In the genomic region with DNA sequence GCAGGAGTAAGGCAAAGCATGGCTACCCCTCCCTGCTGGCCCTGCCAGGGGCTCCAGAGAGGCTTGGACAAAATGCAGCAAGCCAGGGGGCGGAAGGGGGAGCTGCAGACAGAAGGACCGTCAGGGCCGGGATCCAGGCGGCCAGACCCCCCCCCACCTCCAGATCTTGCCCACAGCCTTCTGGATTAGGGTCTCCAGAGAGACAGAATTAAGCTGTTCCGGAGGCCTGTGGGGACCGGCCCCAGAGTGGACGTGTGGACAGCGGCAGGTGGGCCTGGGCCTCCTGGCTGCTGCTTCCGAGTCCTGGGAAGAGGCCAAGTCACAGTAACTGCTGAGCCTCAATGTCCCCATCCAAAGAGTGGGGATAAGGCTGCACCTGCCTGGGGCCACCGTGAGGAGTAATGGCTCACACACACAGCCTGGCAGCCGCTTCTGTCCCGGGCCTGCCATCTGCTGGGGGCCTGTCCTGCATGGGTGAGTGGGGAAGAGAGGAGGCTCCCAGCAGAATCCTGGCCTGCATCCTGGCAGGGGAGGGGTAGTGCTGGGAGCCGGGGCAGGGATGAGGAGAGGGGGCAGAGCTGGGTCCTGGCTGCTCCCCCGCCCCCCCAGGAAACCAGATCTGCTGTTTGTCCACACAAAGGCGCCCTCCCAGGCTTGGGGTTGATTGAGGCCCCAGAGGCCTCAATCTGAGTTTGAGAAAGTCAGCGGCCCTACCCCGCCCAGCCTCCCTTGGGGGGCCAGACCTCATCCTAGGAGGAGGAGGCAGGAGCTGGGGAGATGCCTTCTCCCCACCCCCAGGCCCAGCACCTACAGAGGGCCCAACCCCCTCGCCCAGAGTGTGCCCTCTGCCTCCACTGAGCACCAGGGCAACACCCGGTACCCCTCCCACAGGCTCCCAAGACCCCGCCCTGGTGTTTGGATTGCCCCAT, we compare ENCODE assay signal across 10 cellular contexts. TPM values are rescaled to one million over a fixed set of nuclear protein-coding genes. Genes with fewer than 3 reads are reported as not detected.
DNase-seq lines count a peak whose midpoint lies in the region; ATAC-seq, FAIRE-seq and TF ChIP-seq lines count a peak whose summit lies in the region.
"Had no signal": no experiment of that assay in that cellular context is flagged by ENCODE, and none has a peak within 500 bp of the region (broad histone marks: within the 10 kb centered on the region; RNA-seq: fewer than 3 reads in every experiment).

No MANE protein-coding gene starts in this region.

- H3K4me1 ChIP-seq in H1 (replicated peaks in 1 of 4; ENCODE audit: control insufficient read depth in 3 of 4, insufficient read depth in 4 of 4, low read length in 3 of 4) (peaks cover 10 to 75% (median 66%) of the 10 kb centered on the region in 4 experiments), aorta (ENCODE audit: control insufficient read depth in 1 of 2, insufficient read depth in 2 of 2, low read length in 2 of 2) (no peaks in the 10 kb centered on the region)

- H3K27ac ChIP-seq in H1 (ENCODE audit: low read depth, low read length): peak overlapping the region; percentile 92
- H3K27ac ChIP-seq in aorta (ENCODE audit: low read depth in 1 of 2, low read length in 2 of 2): peak overlapping the region in 1 of 2 donors; percentile 7

- peak overlapping the region; percentile 97 for H2BK15ac ChIP-seq in H1 (ENCODE audit: low read length)

- no peaks in the 10 kb centered on the region for H3K4me1 Mint-ChIP-seq in natural killer cell treated with Interleukin-12 subunit alpha and Interleukin-12 subunit beta and Interleukin-15 and Interleukin-18, amount 100 ng/mL, for 72 hours (ENCODE audit: low read depth in 2 of 2)
- H3K4me1 Mint-ChIP-seq in natural killer cell: peaks cover 0 to 6% of the 10 kb centered on the region in 2 donors

- peak in 1 of 2 experiments; percentile 44; a peak in 2 of 4 replicates for TF ChIP-seq RAD21 in H1 (IDR thresholded peaks at IDR 0.05 in 1 of 2, conservative IDR thresholded peaks at IDR 0.05 in 1 of 2; ENCODE audit: low read depth in 2 of 2, low read length in 2 of 2)

- TF ChIP-seq CTCF in natural killer cell (IDR thresholded peaks at IDR 0.05): no peak
- peak in 2 of 3 experiments; percentile 3 to 11; a peak in 2 of 4 replicates for TF ChIP-seq CTCF in H1 (IDR thresholded peaks at IDR 0.05; ENCODE audit: control extremely low read depth in 1 of 3, insufficient read depth in 1 of 3, low read depth in 1 of 3, low read length in 3 of 3)

- peaks cover 0 to 5% of the 10 kb centered on the region in 2 donors for H3K27me3 Mint-ChIP-seq in natural killer cell treated with Interleukin-12 subunit alpha and Interleukin-12 subunit beta and Interleukin-15 and Interleukin-18, amount 100 ng/mL, for 72 hours
- peaks cover 0 to 16% of the 10 kb centered on the region in 2 donors for H3K27me3 Mint-ChIP-seq in natural killer cell (ENCODE audit: low read depth in 2 of 2)

- no peak overlapping the region for H3K56ac ChIP-seq in H1 (replicated peaks; ENCODE audit: insufficient read length, low read depth, low read length)

- CTCF ChIA-PET in H1 (lab: Charles Lee; ENCODE audit: partially characterized antibody): interaction anchor here (0.6 to 10.9 kb wide), 11 partner anchors 13 to 1013 kb away, joined by 3 to 212 read pairs (median 5); a partner anchor contains a TSS

- H3K18ac ChIP-seq in H1 (ENCODE audit: extremely low read depth, low read length): peak overlapping the region; percentile 99

- peak overlapping the region; percentile 96 for H4K91ac ChIP-seq in H1 (replicated peaks; ENCODE audit: insufficient read length, low read length)

- no peak for ATAC-seq in natural killer cell treated with Interleukin-12 subunit alpha and Interleukin-12 subunit beta and Interleukin-15 and Interleukin-18, amount 100 ng/mL, for 72 hours
- ATAC-seq in natural killer cell (no peak), aorta (ENCODE audit: low FRiP score) (no peak)
- ATAC-seq: stimulated activated effector memory CD8-positive, alpha-beta T cell treated with anti-CD3 and anti-CD28 coated beads, Interleukin-12 subunit alpha, Interleukin-12 subunit beta, amount 100 ng/mL, for 72 hours had no signal

- H3K79me2 ChIP-seq in H1 (ENCODE audit: control insufficient read depth in 1 of 2, insufficient read depth in 2 of 2, low read length in 2 of 2): peaks cover 13 to 66% of the 10 kb centered on the region in 2 experiments; a peak in 3 of 4 replicates

- WGBS in H1 (ENCODE audit: extremely low coverage in 1 of 2, insufficient coverage in 1 of 2, insufficient read length in 1 of 2, insufficient replicate concordance in 2 of 2, low coverage in 1 of 2, low lambda C conversion rate in 2 of 2, missing lambda C conversion rate in 1 of 2), 2 experiments: 72% methylated on average over 18 of the region's 20 CpGs; no CpG with 5 or more reads in 1 of the 2 experiments
- 58 to 61% methylated on average over 18 to 20 of the region's 20 CpGs for WGBS in aorta, 2 donors

- no peak overlapping the region for H2AFZ ChIP-seq in H1 (ENCODE audit: low read length)

- peaks cover 0 to 19% (median 2%) of the 10 kb centered on the region in 4 experiments; a peak in 3 of 8 replicates for H3K36me3 ChIP-seq in H1 (ENCODE audit: control insufficient read depth in 2 of 4, insufficient read depth in 4 of 4, low read length in 3 of 4)
- peaks cover 0 to 1% of the 10 kb centered on the region in 2 donors for H3K36me3 ChIP-seq in aorta (ENCODE audit: control insufficient read depth in 1 of 2, insufficient read depth in 2 of 2, low read length in 1 of 2)

- H4K8ac ChIP-seq in H1 (ENCODE audit: extremely low read depth, insufficient read depth, low read length): peak overlapping the region; percentile 94

- TF ChIP-seq EP300 in H1 (IDR thresholded peaks at IDR 0.05; ENCODE audit: borderline replicate concordance in 1 of 2, low read depth in 2 of 2, low read length in 2 of 2): no peak

- no peak overlapping the region for H3K4me3 Mint-ChIP-seq in natural killer cell treated with Interleukin-12 subunit alpha and Interleukin-12 subunit beta and Interleukin-15 and Interleukin-18, amount 100 ng/mL, for 72 hours
- no peak overlapping the region for H3K4me3 Mint-ChIP-seq in natural killer cell
- H3K4me3 Mint-ChIP-seq: stimulated activated effector memory CD8-positive, alpha-beta T cell treated with anti-CD3 and anti-CD28 coated beads, Interleukin-12 subunit alpha, Interleukin-12 subunit beta, amount 100 ng/mL, for 72 hours had no signal

- H3K27me3 ChIP-seq in H1 (replicated peaks in 1 of 4; ENCODE audit: control insufficient read depth in 3 of 4, extremely low read depth in 1 of 4, insufficient read depth in 3 of 4, low read length in 3 of 4) (no peaks in the 10 kb centered on the region), aorta (ENCODE audit: control insufficient read depth in 1 of 2, insufficient read depth in 2 of 2, low read length in 1 of 2) (no peaks in the 10 kb centered on the region)

- peak overlapping the region; percentile 29 for H4K5ac ChIP-seq in H1 (ENCODE audit: insufficient read length, low read depth, low read length)

- H3K14ac ChIP-seq in H1 (ENCODE audit: insufficient read length): no peak overlapping the region

- H3K9me3 ChIP-seq in H1 (ENCODE audit: insufficient read depth in 2 of 2, low read depth in 1 of 2, low read length in 1 of 2): no peaks in the 10 kb centered on the region
- no peaks in the 10 kb centered on the region for H3K9me3 ChIP-seq in aorta (ENCODE audit: control insufficient read depth, low read length)

- no peak overlapping the region for H3K27ac Mint-ChIP-seq in natural killer cell treated with Interleukin-12 subunit alpha and Interleukin-12 subunit beta and Interleukin-15 and Interleukin-18, amount 100 ng/mL, for 72 hours
- no peak overlapping the region for H3K27ac Mint-ChIP-seq in natural killer cell
- H3K27ac Mint-ChIP-seq: stimulated activated effector memory CD8-positive, alpha-beta T cell treated with anti-CD3 and anti-CD28 coated beads, Interleukin-12 subunit alpha, Interleukin-12 subunit beta, amount 100 ng/mL, for 72 hours had no signal

- peak overlapping the region; percentile 93 for H2AK5ac ChIP-seq in H1 (ENCODE audit: low read depth, low read length)

- POLR2A ChIA-PET in H1 (lab: Charles Lee; ENCODE audit: partially characterized antibody): interaction anchor here (0.6 to 12.6 kb wide), 13 partner anchors 8 to 59 kb away, joined by 3 to 213 read pairs (median 14); a partner anchor contains a TSS

- no peak overlapping the region for H3K4ac ChIP-seq in H1 (replicated peaks; ENCODE audit: insufficient read length, low read depth, low read length)

- peak overlapping the region; percentile 100 for H2BK12ac ChIP-seq in H1 (ENCODE audit: low read depth, low read length)

- intact Hi-C loops in natural killer cell (cut with micrococcal nuclease): no loop called here
- intact Hi-C loops in aorta (cut with DNase I): no loop called here

- peak overlapping the region; percentile 99 for H2BK5ac ChIP-seq in H1 (ENCODE audit: low read depth, low read length)

- H3K36me3 Mint-ChIP-seq in natural killer cell treated with Interleukin-12 subunit alpha and Interleukin-12 subunit beta and Interleukin-15 and Interleukin-18, amount 100 ng/mL, for 72 hours: no peaks in the 10 kb centered on the region
- no peaks in the 10 kb centered on the region for H3K36me3 Mint-ChIP-seq in natural killer cell
- H3K36me3 Mint-ChIP-seq: stimulated activated effector memory CD8-positive, alpha-beta T cell treated with anti-CD3 and anti-CD28 coated beads, Interleukin-12 subunit alpha, Interleukin-12 subunit beta, amount 100 ng/mL, for 72 hours had no signal

- H2BK120ac ChIP-seq in H1 (replicated peaks; ENCODE audit: low read depth, low read length): peak overlapping the region; percentile 81

- H3K79me1 ChIP-seq in H1 (ENCODE audit: low read depth, low read length): peaks cover 15% of the 10 kb centered on the region

- peak overlapping the region; percentile 86; the same call in 1 of the 2 replicates for H2BK20ac ChIP-seq in H1 (ENCODE audit: low read length)

- H4K20me1 ChIP-seq in H1 (replicated peaks in 1 of 2; ENCODE audit: control insufficient read depth in 1 of 2, insufficient read depth in 2 of 2, low read length in 2 of 2): peaks cover 7 to 15% of the 10 kb centered on the region in 2 experiments

- peaks cover 11% of the 10 kb centered on the region for H3K23me2 ChIP-seq in H1 (ENCODE audit: low read depth, low read length)

- H3K4me3 ChIP-seq in H1 (ENCODE audit: extremely low read depth in 1 of 4, insufficient read depth in 2 of 4, low read depth in 3 of 4, low read length in 4 of 4) (no peak overlapping the region), aorta (ENCODE audit: low read length in 2 of 2) (no peak overlapping the region)

- H3K4me2 ChIP-seq in H1 (ENCODE audit: insufficient read depth in 1 of 2, low read depth in 2 of 2, low read length in 2 of 2): peak overlapping the region; percentile 3 to 84; a peak in 2 of 4 replicates

- no peak for FAIRE-seq in H1 (lab: Jason Lieb, UNC)

- DNase-seq in natural killer cell treated with Interleukin-12 subunit alpha and Interleukin-12 subunit beta and Interleukin-15 and Interleukin-18, amount 100 ng/mL, for 72 hours (ENCODE audit: low spot score): peak; percentile 50
- DNase-seq in natural killer cell (no peak), H1 (ENCODE audit: low read depth in 1 of 2, low spot score in 2 of 2) (peak in 1 of 2 experiments; percentile 62), lung microvascular endothelial cell (ENCODE audit: low read depth in 2 of 2) (peak; percentile 51 to 54), aorta (peak; percentile 44 to 76), hippocampal formation (lab: John Stamatoyannopoulos, UW) (no peak)
- no peak for DNase-seq in stimulated activated CD4-positive, alpha-beta T cell treated with anti-CD3 and anti-CD28 coated beads, Interleukin-2, amount 100 ng/mL, for 24 hours
- DNase-seq in stimulated activated CD4-positive, alpha-beta T cell treated with anti-CD3 and anti-CD28 coated beads, Interleukin-1b, Interleukin-23, amount 100 ng/mL, for 48 hours: no peak
- DNase-seq: KBM-7 had no signal

- TF ChIP-seq POLR2A in H1 (IDR thresholded peaks at IDR 0.05; ENCODE audit: control extremely low read depth in 1 of 2, low read depth in 2 of 2, low read length in 2 of 2): 0 out of 3 replicates have a peak, but pooled peaks of 1 of the 2 experiments have one; percentile 41

- no peaks in the 10 kb centered on the region for H3K9me3 Mint-ChIP-seq in natural killer cell treated with Interleukin-12 subunit alpha and Interleukin-12 subunit beta and Interleukin-15 and Interleukin-18, amount 100 ng/mL, for 72 hours
- H3K9me3 Mint-ChIP-seq in natural killer cell: no peaks in the 10 kb centered on the region
- H3K9me3 Mint-ChIP-seq: stimulated activated effector memory CD8-positive, alpha-beta T cell treated with anti-CD3 and anti-CD28 coated beads, Interleukin-12 subunit alpha, Interleukin-12 subunit beta, amount 100 ng/mL, for 72 hours had no signal

- peak overlapping the region in 1 of 4 experiments; percentile 14; a peak in 3 of 7 replicates for H3K9ac ChIP-seq in H1 (replicated peaks in 1 of 4; ENCODE audit: extremely low read depth in 1 of 4, low read depth in 3 of 4, low read length in 3 of 4)

- H3K23ac ChIP-seq in H1 (ENCODE audit: insufficient read length): no peak overlapping the region

RNA-seq across cellular contexts. Expression of a gene that starts 3.9 kb away (rescaled TPM):
- total RNA-seq in natural killer cell treated with Interleukin-12 subunit alpha and Interleukin-12 subunit beta and Interleukin-15 and Interleukin-18, amount 100 ng/mL, for 72 hours: 1 to 10 TPM; 1.5 to 1.9 TPM
- 1 to 10 TPM; 1.0 to 4.3 (median 1.4) TPM for total RNA-seq in natural killer cell
- total RNA-seq in H1 (2021; fragmentation: NEBNext Ultra II Directional; extraction: Animal tissue kit (Norgen Biotek cat#: 25700)): 210 and 225 TPM in 2 replicates
- 34.4 and 90.7 TPM in 2 replicates for polyA plus RNA-seq in H1 (2011; rRNA removed)
- 57.6 TPM for polyA plus RNA-seq in H1 (2011; cell fraction: cytosol; rRNA removed)
- polyA plus RNA-seq in H1 (2011; cell fraction: nucleus; rRNA removed): 648 TPM
- polyA plus RNA-seq in H1 (2012, experiment 1 of 2): 136 to 235 TPM (median 223 TPM) in 4 replicates
- polyA plus RNA-seq in H1 (2012, experiment 2 of 2): 130 TPM
- 107 TPM for polyA plus RNA-seq in H1 (2013, experiment 1 of 2)
- polyA plus RNA-seq in H1 (2013, experiment 2 of 2): 82.4 TPM
- 24.2 and 31.4 TPM in 2 replicates for polyA minus RNA-seq in H1 (2011; rRNA and poly(A)+ RNA removed)
- polyA minus RNA-seq in H1 (2011; cell fraction: cytosol; rRNA and poly(A)+ RNA removed): 70.1 TPM
- polyA minus RNA-seq in H1 (2011; cell fraction: nucleus; rRNA and poly(A)+ RNA removed): 212 TPM
- total RNA-seq in lung microvascular endothelial cell: 5.4 and 14.2 TPM in 2 replicates
- 100 to 1,000 TPM; 361 to 395 TPM for total RNA-seq in aorta
- polyA plus RNA-seq in aorta: 100 to 1,000 TPM in 1 of 2 donors, 10 to 100 TPM in 1; 52.2 to 345 TPM

RNA-seq across cellular contexts. Expression of a gene that starts 23.6 kb away (rescaled TPM):
- total RNA-seq in natural killer cell treated with Interleukin-12 subunit alpha and Interleukin-12 subunit beta and Interleukin-15 and Interleukin-18, amount 100 ng/mL, for 72 hours: 1,000 to 10,000 TPM; 1,109 to 1,318 TPM
- 1,000 to 10,000 TPM in 2 of 3 donors, 100 to 1,000 TPM in 1; 887 to 1,244 (median 1,112) TPM for total RNA-seq in natural killer cell
- total RNA-seq in H1 (2021; fragmentation: NEBNext Ultra II Directional; extraction: Animal tissue kit (Norgen Biotek cat#: 25700)): 1,787 and 1,829 TPM in 2 replicates
- 7,219 and 8,331 TPM in 2 replicates for polyA plus RNA-seq in H1 (2011; rRNA removed)
- 7,720 TPM for polyA plus RNA-seq in H1 (2011; cell fraction: cytosol; rRNA removed)
- 4,705 TPM for polyA plus RNA-seq in H1 (2011; cell fraction: nucleus; rRNA removed)
- polyA plus RNA-seq in H1 (2012, experiment 1 of 2): 4,429 to 5,604 TPM (median 4,871 TPM) in 4 replicates
- 4,124 TPM for polyA plus RNA-seq in H1 (2012, experiment 2 of 2)
- polyA plus RNA-seq in H1 (2013, experiment 1 of 2): 4,907 TPM
- polyA plus RNA-seq in H1 (2013, experiment 2 of 2): 4,204 TPM
- polyA minus RNA-seq in H1 (2011; rRNA and poly(A)+ RNA removed): 654 and 663 TPM in 2 replicates
- polyA minus RNA-seq in H1 (2011; cell fraction: cytosol; rRNA and poly(A)+ RNA removed): 718 TPM
- 1,108 TPM for polyA minus RNA-seq in H1 (2011; cell fraction: nucleus; rRNA and poly(A)+ RNA removed)
- 960 and 1,048 TPM in 2 replicates for total RNA-seq in lung microvascular endothelial cell
- total RNA-seq in aorta: 1,000 to 10,000 TPM in 1 of 2 donors, 100 to 1,000 TPM in 1; 965 to 1,002 TPM
- polyA plus RNA-seq in aorta: 1,000 to 10,000 TPM; 4,520 to 6,824 TPM

RNA-seq across cellular contexts. Expression of a gene that starts 43.8 kb away (rescaled TPM):
- 1 to 10 TPM; 9.4 to 9.5 TPM for total RNA-seq in natural killer cell treated with Interleukin-12 subunit alpha and Interleukin-12 subunit beta and Interleukin-15 and Interleukin-18, amount 100 ng/mL, for 72 hours
- 1 to 10 TPM; 8.0 to 9.3 (median 8.4) TPM for total RNA-seq in natural killer cell
- total RNA-seq in H1 (2021; fragmentation: NEBNext Ultra II Directional; extraction: Animal tissue kit (Norgen Biotek cat#: 25700)): 8.0 TPM in 2 replicates
- polyA plus RNA-seq in H1 (2011; rRNA removed): 8.8 and 10.5 TPM in 2 replicates
- 6.5 TPM for polyA plus RNA-seq in H1 (2011; cell fraction: cytosol; rRNA removed)
- polyA plus RNA-seq in H1 (2011; cell fraction: nucleus; rRNA removed): 9.7 TPM
- polyA plus RNA-seq in H1 (2012, experiment 1 of 2): 8.2 to 10.9 TPM (median 9.6 TPM) in 4 replicates
- polyA plus RNA-seq in H1 (2012, experiment 2 of 2): 7.4 TPM
- polyA plus RNA-seq in H1 (2013, experiment 1 of 2): 5.3 TPM
- polyA plus RNA-seq in H1 (2013, experiment 2 of 2): 5.6 TPM
- polyA minus RNA-seq in H1 (2011; rRNA and poly(A)+ RNA removed): 5.2 and 5.7 TPM in 2 replicates
- polyA minus RNA-seq in H1 (2011; cell fraction: cytosol; rRNA and poly(A)+ RNA removed): 7.8 TPM
- 4.3 TPM for polyA minus RNA-seq in H1 (2011; cell fraction: nucleus; rRNA and poly(A)+ RNA removed)
- 0.40 and 0.44 TPM in 2 replicates for total RNA-seq in lung microvascular endothelial cell
- total RNA-seq in aorta: 1 to 10 TPM; 3.0 to 4.2 TPM
- polyA plus RNA-seq in aorta: 1 to 10 TPM; 1.8 to 2.1 TPM

Comparison
In these comparisons a context has a peak if more than half of its experiments do, and no peak if none do; other contexts are left out.
1. DNase-seq: peak in natural killer cell treated with Interleukin-12 subunit alpha and Interleukin-12 subunit beta and Interleukin-15 and Interleukin-18, amount 100 ng/mL, for 72 hours (single experiment), lung microvascular endothelial cell (2 of 2) and aorta (2 of 2); none in natural killer cell (single experiment), stimulated activated CD4-positive, alpha-beta T cell treated with anti-CD3 and anti-CD28 coated beads, Interleukin-2, amount 100 ng/mL, for 24 hours (0 of 2), stimulated activated CD4-positive, alpha-beta T cell treated with anti-CD3 and anti-CD28 coated beads, Interleukin-1b, Interleukin-23, amount 100 ng/mL, for 48 hours (single experiment) and hippocampal formation (0 of 2).
2. RNA of a gene that starts 3.9 kb away (total RNA-seq): 361 to 395 TPM in aorta and 210 to 225 TPM in H1; 5.4 to 14.2 TPM in lung microvascular endothelial cell, 1.5 to 1.9 TPM in natural killer cell treated with Interleukin-12 subunit alpha and Interleukin-12 subunit beta and Interleukin-15 and Interleukin-18, amount 100 ng/mL, for 72 hours and 1.0 to 4.3 TPM in natural killer cell; every median in the first group is over 10 times any median in the second.